11 cellular contexts compared by ENCODE assay signal in the genomic region with DNA sequence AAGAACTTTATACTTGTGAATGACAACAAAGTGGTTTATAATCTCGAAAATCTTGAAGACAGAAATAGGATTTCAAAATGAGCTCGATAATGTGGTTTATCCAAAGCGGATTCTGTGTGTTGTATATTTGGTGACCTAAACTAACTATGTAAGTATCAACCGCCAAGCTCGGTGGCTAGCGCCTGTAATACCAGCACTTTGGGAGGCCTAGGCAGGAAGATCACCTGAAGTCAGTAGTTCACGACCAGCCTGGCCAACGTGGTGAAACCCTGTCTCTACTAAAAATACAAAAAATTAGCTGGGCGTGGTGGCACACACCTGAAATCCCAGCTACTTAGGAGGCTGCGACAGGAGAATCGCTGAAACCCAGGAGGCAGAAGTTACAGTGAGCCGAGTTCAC. TPM values are rescaled to one million over a fixed set of nuclear protein-coding genes. Genes with fewer than 3 reads are reported as not detected.
DNase-seq lines count a peak whose midpoint lies in the region; ATAC-seq and TF ChIP-seq lines count a peak whose summit lies in the region.
"Had no signal": no experiment of that assay in that cellular context is flagged by ENCODE, and none has a peak within 500 bp of the region (broad histone marks: within the 10 kb centered on the region; RNA-seq: fewer than 3 reads in every experiment).

No MANE protein-coding gene starts in this region.

- H3K27me3 ChIP-seq in ACC112 (ENCODE audit: insufficient read depth, low read length) (no peaks in the 10 kb centered on the region), lung (ENCODE audit: control insufficient read depth, insufficient read depth) (no peaks in the 10 kb centered on the region)

- 92 to 93% methylated on average over 12 of the region's 12 CpGs for WGBS in lung, 2 donors

- ATAC-seq in lung (ENCODE audit: insufficient read depth, low FRiP score) (no peak), GM21576 (IDR thresholded peaks at IDR 0.05; ENCODE audit: unreplicated experiment) (no peak)

- intact Hi-C loops in activated T-helper 2 cell treated with anti-CD3 and anti-CD28 coated beads, Interferon-gamma antibody, Interleukin-2, Interleukin-4, amounts not matched to agents 10 μg/mL and 5 μg/mL and 100 μg/mL, durations not matched to agents 14 hours and 24 hours and 36 hours (cut with micrococcal nuclease): loop anchor here (5.0 kb wide), 2 partner anchors 188 to 1058 kb away; a partner anchor contains a TSS

- H2AFZ ChIP-seq in ACC112 (ENCODE audit: low read length, unreplicated experiment): no peak overlapping the region

- H3K79me2 ChIP-seq in ACC112 (ENCODE audit: control insufficient read depth, insufficient read depth, low read length, unreplicated experiment): peaks cover 75% of the 10 kb centered on the region

- H3K27ac ChIP-seq in ACC112 (ENCODE audit: low read depth, low read length) (peak overlapping the region; percentile 88), lung (ENCODE audit: low read depth in 1 of 2, low read length in 1 of 2) (peak overlapping the region; percentile 9 to 90)

- TF ChIP-seq CTCF in lung (IDR thresholded peaks at IDR 0.05; ENCODE audit: control extremely low read depth, extremely low read depth): no peak

- no peaks in the 10 kb centered on the region for H3K27me3 Mint-ChIP-seq in activated T-helper 2 cell treated with anti-CD3 and anti-CD28 coated beads, Interferon-gamma antibody, Interleukin-2, Interleukin-4, amounts not matched to agents 10 μg/mL and 5 μg/mL and 100 μg/mL, durations not matched to agents 14 hours and 24 hours and 36 hours (ENCODE audit: low read depth)

- no peaks in the 10 kb centered on the region for H3K9me3 ChIP-seq in lung (ENCODE audit: control insufficient read depth in 2 of 2, insufficient read depth in 1 of 2, low read length in 1 of 2)

- peaks cover 23% of the 10 kb centered on the region for H3K36me3 ChIP-seq in ACC112 (ENCODE audit: insufficient read depth, low read length)
- no peaks in the 10 kb centered on the region for H3K36me3 ChIP-seq in lung (ENCODE audit: control insufficient read depth in 2 of 2, insufficient read depth in 2 of 2, low read length in 2 of 2)

- H3K4me3 ChIP-seq in ACC112 (ENCODE audit: low read depth, low read length): peak overlapping the region; percentile 97
- peak overlapping the region; percentile 81 for H3K4me3 ChIP-seq in GM08714 (ENCODE audit: low read length)
- H3K4me3 ChIP-seq in lung: no peak overlapping the region

- H3K36me3 Mint-ChIP-seq in activated T-helper 2 cell treated with anti-CD3 and anti-CD28 coated beads, Interferon-gamma antibody, Interleukin-2, Interleukin-4, amounts not matched to agents 10 μg/mL and 5 μg/mL and 100 μg/mL, durations not matched to agents 14 hours and 24 hours and 36 hours (ENCODE audit: low read depth): peaks cover 57% of the 10 kb centered on the region

- H3K4me1 ChIP-seq in ACC112 (ENCODE audit: control insufficient read depth, insufficient read depth, low read length, unreplicated experiment): peaks cover 64% of the 10 kb centered on the region
- H3K4me1 ChIP-seq in lung (ENCODE audit: control insufficient read depth in 2 of 2, insufficient read depth in 2 of 2, low read length in 2 of 2): peaks cover 6 to 18% of the 10 kb centered on the region in 2 donors

- peak overlapping the region; percentile 89 for H3K4me3 Mint-ChIP-seq in activated T-helper 2 cell treated with anti-CD3 and anti-CD28 coated beads, Interferon-gamma antibody, Interleukin-2, Interleukin-4, amounts not matched to agents 10 μg/mL and 5 μg/mL and 100 μg/mL, durations not matched to agents 14 hours and 24 hours and 36 hours (ENCODE audit: low read depth)

- DNase-seq in activated T-helper 2 cell treated with anti-CD3 and anti-CD28 coated beads, Interferon-gamma antibody, Interleukin-2, Interleukin-4, amounts not matched to agents 10 μg/mL and 5 μg/mL and 100 μg/mL, durations not matched to agents 14 hours and 24 hours and 36 hours (ENCODE audit: low spot score): no peak
- DNase-seq in lung (ENCODE audit: low spot score) (peak; percentile 26), NCI-H82 treated with DMSO at 0.1 percent for 48 hours (lab: John Stamatoyannopoulos, UW; ENCODE audit: unreplicated experiment) (no peak), T1000 (lab: John Stamatoyannopoulos, UW) (no peak), NCI-H748 treated with DMSO at 0.1 percent for 48 hours (lab: John Stamatoyannopoulos, UW) (no peak)
- DNase-seq: activated CD4-positive, alpha-beta T cell treated with anti-CD3 and anti-CD28 coated beads for 4 hours; DMS53; kidney had no signal

- no peak overlapping the region for H3K27ac Mint-ChIP-seq in activated T-helper 2 cell treated with anti-CD3 and anti-CD28 coated beads, Interferon-gamma antibody, Interleukin-2, Interleukin-4, amounts not matched to agents 10 μg/mL and 5 μg/mL and 100 μg/mL, durations not matched to agents 14 hours and 24 hours and 36 hours

- peaks cover 58% of the 10 kb centered on the region for H3K4me1 Mint-ChIP-seq in activated T-helper 2 cell treated with anti-CD3 and anti-CD28 coated beads, Interferon-gamma antibody, Interleukin-2, Interleukin-4, amounts not matched to agents 10 μg/mL and 5 μg/mL and 100 μg/mL, durations not matched to agents 14 hours and 24 hours and 36 hours (ENCODE audit: low read depth)

- no peaks in the 10 kb centered on the region for H3K9me3 Mint-ChIP-seq in activated T-helper 2 cell treated with anti-CD3 and anti-CD28 coated beads, Interferon-gamma antibody, Interleukin-2, Interleukin-4, amounts not matched to agents 10 μg/mL and 5 μg/mL and 100 μg/mL, durations not matched to agents 14 hours and 24 hours and 36 hours

RNA-seq across cellular contexts. Expression of a gene that starts 2.2 kb away (rescaled TPM):
- 136 and 150 TPM in 2 replicates for total RNA-seq in activated T-helper 2 cell treated with anti-CD3 and anti-CD28 coated beads, Interferon-gamma antibody, Interleukin-2, Interleukin-4, amounts not matched to agents 10 μg/mL and 5 μg/mL and 100 μg/mL, durations not matched to agents 14 hours and 24 hours and 36 hours
- total RNA-seq in lung: 100 to 1,000 TPM in 1 of 2 donors, 10 to 100 TPM in 1; 92.0 to 166 TPM
- 10 to 100 TPM; 26.6 to 58.9 TPM for polyA plus RNA-seq in lung
